ENCODE assay signal across 10 cellular contexts in genomic region chr15:90988249-90988648, GRCh38. TPM values are rescaled to one million over a fixed set of nuclear protein-coding genes. Genes with fewer than 3 reads are reported as not detected.
DNase-seq lines count a peak whose midpoint lies in the region; ATAC-seq and TF ChIP-seq lines count a peak whose summit lies in the region.
"Had no signal": no experiment of that assay in that cellular context is flagged by ENCODE, and none has a peak within 500 bp of the region (broad histone marks: within the 10 kb centered on the region; RNA-seq: fewer than 3 reads in every experiment).

No MANE protein-coding gene starts in this region.

- H3K27ac ChIP-seq in OCI-LY1 (ENCODE audit: low read depth, low read length, poor library complexity, severe bottlenecking) = peak overlapping the region; percentile 77
- no peak overlapping the region for H3K27ac ChIP-seq in smooth muscle cell (ENCODE audit: low read depth)

- no peak for ATAC-seq in activated T-cell treated with anti-CD3 and anti-CD28 coated beads, Interleukin-2, amount 50 U/mL, for 4 hours
- no peak for ATAC-seq in naive thymus-derived CD8-positive, alpha-beta T cell
- ATAC-seq: activated CD4-positive, alpha-beta T cell treated with anti-CD3 and anti-CD28 coated beads for 36 hours had no signal

- WGBS in smooth muscle cell (ENCODE audit: low lambda C conversion rate) = 47% methylated on average over 6 of the region's 6 CpGs

- H4K20me1 ChIP-seq in OCI-LY1 (ENCODE audit: insufficient read depth, low read length) (no peaks in the 10 kb centered on the region), smooth muscle cell (ENCODE audit: low read depth) (no peaks in the 10 kb centered on the region)

- H3K4me1 Mint-ChIP-seq in activated T-cell treated with anti-CD3 and anti-CD28 coated beads, Interleukin-2, amount 50 U/mL, for 4 hours (ENCODE audit: low read depth) = peaks cover 22% of the 10 kb centered on the region
- H3K4me1 Mint-ChIP-seq in dendritic cell treated with granulocyte-macrophage colony-stimulating factor and Interleukin-4, amounts not matched to agents 40 ng/mL and 50 ng/mL, for 4 days (ENCODE audit: low read depth) = peaks cover 25% of the 10 kb centered on the region
- H3K4me1 Mint-ChIP-seq in naive thymus-derived CD8-positive, alpha-beta T cell = peaks cover 0 to 16% (median 1%) of the 10 kb centered on the region in 4 donors

- POLR2A ChIA-PET in naive thymus-derived CD8-positive, alpha-beta T cell (lab: Charles Lee) = interaction anchor here (0.6 kb wide), 1 partner anchor 44 kb away, joined by 8 read pairs; no protein-coding TSS in a partner anchor

- no peaks in the 10 kb centered on the region for H3K9me2 ChIP-seq in OCI-LY1 (ENCODE audit: low read depth, low read length)

- H3K27me3 Mint-ChIP-seq in activated T-cell treated with anti-CD3 and anti-CD28 coated beads, Interleukin-2, amount 50 U/mL, for 4 hours (ENCODE audit: low read depth) = no peaks in the 10 kb centered on the region
- no peaks in the 10 kb centered on the region for H3K27me3 Mint-ChIP-seq in dendritic cell treated with granulocyte-macrophage colony-stimulating factor and Interleukin-4, amounts not matched to agents 40 ng/mL and 50 ng/mL, for 4 days
- no peaks in the 10 kb centered on the region for H3K27me3 Mint-ChIP-seq in naive thymus-derived CD8-positive, alpha-beta T cell
- H3K27me3 Mint-ChIP-seq: activated CD4-positive, alpha-beta T cell treated with anti-CD3 and anti-CD28 coated beads for 36 hours had no signal

- H3K9ac ChIP-seq in OCI-LY1 (ENCODE audit: low read length) = peak overlapping the region; percentile 61
- no peak overlapping the region for H3K9ac ChIP-seq in smooth muscle cell (ENCODE audit: low read depth)

- H3K36me3 ChIP-seq in OCI-LY1 (ENCODE audit: insufficient read depth, low read length) (peaks cover 23% of the 10 kb centered on the region), smooth muscle cell (ENCODE audit: low read depth) (no peaks in the 10 kb centered on the region)

- peak overlapping the region; percentile 46 for H3K4me3 ChIP-seq in OCI-LY1 (ENCODE audit: low read depth, low read length, poor library complexity, severe bottlenecking)
- H3K4me3 ChIP-seq in smooth muscle cell = no peak overlapping the region

- TF ChIP-seq CTCF in OCI-LY1 (IDR thresholded peaks at IDR 0.05; ENCODE audit: low read length) (no peak), smooth muscle cell (IDR thresholded peaks at IDR 0.05; ENCODE audit: borderline replicate concordance, insufficient read depth, poor library complexity, severe bottlenecking) (no peak)

- peaks cover 88% of the 10 kb centered on the region for H3K79me2 ChIP-seq in OCI-LY1 (ENCODE audit: insufficient read depth, low read length)
- peaks cover 92% of the 10 kb centered on the region for H3K79me2 ChIP-seq in smooth muscle cell (ENCODE audit: low read depth)

- H3K27me3 ChIP-seq in OCI-LY1 (ENCODE audit: insufficient read depth, low read length) = no peaks in the 10 kb centered on the region
- no peaks in the 10 kb centered on the region for H3K27me3 ChIP-seq in smooth muscle cell (ENCODE audit: low read depth)

- H3K36me3 Mint-ChIP-seq in activated T-cell treated with anti-CD3 and anti-CD28 coated beads, Interleukin-2, amount 50 U/mL, for 4 hours (ENCODE audit: insufficient read depth) = peaks cover 5% of the 10 kb centered on the region
- H3K36me3 Mint-ChIP-seq in dendritic cell treated with granulocyte-macrophage colony-stimulating factor and Interleukin-4, amounts not matched to agents 40 ng/mL and 50 ng/mL, for 4 days (ENCODE audit: low read depth) = no peaks in the 10 kb centered on the region
- no peaks in the 10 kb centered on the region for H3K36me3 Mint-ChIP-seq in naive thymus-derived CD8-positive, alpha-beta T cell

- H3K4me1 ChIP-seq in OCI-LY1 (ENCODE audit: insufficient read depth, low read length, severe bottlenecking) = peaks cover 71% of the 10 kb centered on the region
- peaks cover 12% of the 10 kb centered on the region for H3K4me1 ChIP-seq in smooth muscle cell (ENCODE audit: low read depth)

- H3F3A ChIP-seq in OCI-LY1 (ENCODE audit: insufficient read depth, low read length) (no peaks in the 10 kb centered on the region), smooth muscle cell (ENCODE audit: low read depth) (no peaks in the 10 kb centered on the region)

- no peaks in the 10 kb centered on the region for H3K9me3 Mint-ChIP-seq in activated T-cell treated with anti-CD3 and anti-CD28 coated beads, Interleukin-2, amount 50 U/mL, for 4 hours
- no peaks in the 10 kb centered on the region for H3K9me3 Mint-ChIP-seq in dendritic cell treated with granulocyte-macrophage colony-stimulating factor and Interleukin-4, amounts not matched to agents 40 ng/mL and 50 ng/mL, for 4 days
- no peaks in the 10 kb centered on the region for H3K9me3 Mint-ChIP-seq in naive thymus-derived CD8-positive, alpha-beta T cell

- no peak overlapping the region for H2AFZ ChIP-seq in OCI-LY1 (ENCODE audit: low read length)
- peak overlapping the region; percentile 48 for H2AFZ ChIP-seq in smooth muscle cell (ENCODE audit: low read depth)

- intact Hi-C loops in dendritic cell treated with granulocyte-macrophage colony-stimulating factor and Interleukin-4, amounts not matched to agents 40 ng/mL and 50 ng/mL, for 4 days (cut with micrococcal nuclease) = no loop called here

- H3K27ac Mint-ChIP-seq in dendritic cell treated with granulocyte-macrophage colony-stimulating factor and Interleukin-4, amounts not matched to agents 40 ng/mL and 50 ng/mL, for 4 days = peak overlapping the region; percentile 77
- peak overlapping the region in 3 of 10 donors; percentile 2 to 21 (median 7) for H3K27ac Mint-ChIP-seq in naive thymus-derived CD8-positive, alpha-beta T cell
- H3K27ac Mint-ChIP-seq: activated CD4-positive, alpha-beta T cell treated with anti-CD3 and anti-CD28 coated beads for 36 hours had no signal

- no peak for DNase-seq in activated T-cell treated with anti-CD3 and anti-CD28 coated beads, Interleukin-2, amount 50 U/mL, for 4 hours
- DNase-seq in activated T-cell treated with anti-CD3 and anti-CD28 coated beads, Interleukin-2, amount 50 U/mL, for 48 hours = no peak
- no peak for DNase-seq in smooth muscle cell (lab: John Stamatoyannopoulos, UW; ENCODE audit: unreplicated experiment)
- DNase-seq in naive thymus-derived CD8-positive, alpha-beta T cell = no peak
- no peak for DNase-seq in NK-92 treated with Interleukin-12 subunit alpha and Interleukin-12 subunit beta, amount 100 ng/mL, for 24 hours (lab: John Stamatoyannopoulos, UW)
- DNase-seq in activated effector memory CD4-positive, alpha-beta T cell treated with Interleukin-2 at 50 U/mL for 16 hours = no peak
- DNase-seq: activated CD4-positive, alpha-beta T cell treated with anti-CD3 and anti-CD28 coated beads for 36 hours; C1 segment of cervical spinal cord had no signal

- no peaks in the 10 kb centered on the region for H3K9me3 ChIP-seq in OCI-LY1 (ENCODE audit: low read length)
- no peaks in the 10 kb centered on the region for H3K9me3 ChIP-seq in smooth muscle cell (replicated peaks; ENCODE audit: low read depth)

- H3K4me2 ChIP-seq in OCI-LY1 (ENCODE audit: low read length) (peak overlapping the region; percentile 72), smooth muscle cell (peak overlapping the region; percentile 43)

- peak overlapping the region; percentile 27 for H3K4me3 Mint-ChIP-seq in activated T-cell treated with anti-CD3 and anti-CD28 coated beads, Interleukin-2, amount 50 U/mL, for 4 hours
- peak overlapping the region; percentile 14 for H3K4me3 Mint-ChIP-seq in dendritic cell treated with granulocyte-macrophage colony-stimulating factor and Interleukin-4, amounts not matched to agents 40 ng/mL and 50 ng/mL, for 4 days
- peak overlapping the region in 2 of 10 donors; percentile 8 to 17 for H3K4me3 Mint-ChIP-seq in naive thymus-derived CD8-positive, alpha-beta T cell
- H3K4me3 Mint-ChIP-seq: activated CD4-positive, alpha-beta T cell treated with anti-CD3 and anti-CD28 coated beads for 36 hours had no signal

RNA-seq across cellular contexts. Expression of gene PRC1, which starts 6.1 kb away (rescaled TPM):
- total RNA-seq in activated T-cell treated with anti-CD3 and anti-CD28 coated beads, Interleukin-2, amount 50 U/mL, for 4 hours = 10 to 100 TPM; 14.4 to 18.8 (median 18.7) TPM
- total RNA-seq in smooth muscle cell = 20.4 and 41.1 TPM in 2 replicates
- 29.7 and 32.3 TPM in 2 replicates for polyA plus RNA-seq in smooth muscle cell
- total RNA-seq in naive thymus-derived CD8-positive, alpha-beta T cell = 1 to 10 TPM; 4.4 to 5.0 TPM
- 1 to 10 TPM in 2 of 3 donors, under 1 TPM in 1; 0.77 to 2.3 (median 1.2) TPM for polyA plus RNA-seq in naive thymus-derived CD8-positive, alpha-beta T cell

RNA-seq across cellular contexts. Expression of gene RCCD1, which starts 33.6 kb away (rescaled TPM):
- 10 to 100 TPM; 11.1 to 18.4 (median 13.1) TPM for total RNA-seq in activated T-cell treated with anti-CD3 and anti-CD28 coated beads, Interleukin-2, amount 50 U/mL, for 4 hours
- total RNA-seq in smooth muscle cell = 4.4 and 5.8 TPM in 2 replicates
- 9.2 and 14.8 TPM in 2 replicates for polyA plus RNA-seq in smooth muscle cell
- 10 to 100 TPM; 15.7 to 15.8 TPM for total RNA-seq in naive thymus-derived CD8-positive, alpha-beta T cell
- polyA plus RNA-seq in naive thymus-derived CD8-positive, alpha-beta T cell = 1 to 10 TPM; 2.2 to 4.7 (median 3.1) TPM

RNA-seq across cellular contexts. Expression of gene VPS33B, which starts 34.1 kb away (rescaled TPM):
- 10 to 100 TPM; 20.9 to 22.4 (median 21.9) TPM for total RNA-seq in activated T-cell treated with anti-CD3 and anti-CD28 coated beads, Interleukin-2, amount 50 U/mL, for 4 hours
- total RNA-seq in smooth muscle cell = 9.4 and 9.7 TPM in 2 replicates
- polyA plus RNA-seq in smooth muscle cell = 12.4 and 18.1 TPM in 2 replicates
- total RNA-seq in naive thymus-derived CD8-positive, alpha-beta T cell = 10 to 100 TPM; 23.6 to 27.1 TPM
- 10 to 100 TPM in 1 of 3 donors, 1 to 10 TPM in 2; 5.3 to 12.4 (median 7.7) TPM for polyA plus RNA-seq in naive thymus-derived CD8-positive, alpha-beta T cell

RNA-seq across cellular contexts. Expression of gene UNC45A, which starts 53.2 kb away (rescaled TPM):
- 10 to 100 TPM; 63.4 to 70.5 (median 68.0) TPM for total RNA-seq in activated T-cell treated with anti-CD3 and anti-CD28 coated beads, Interleukin-2, amount 50 U/mL, for 4 hours
- 43.6 and 57.5 TPM in 2 replicates for total RNA-seq in smooth muscle cell
- 66.6 and 68.4 TPM in 2 replicates for polyA plus RNA-seq in smooth muscle cell
- 10 to 100 TPM; 53.7 to 57.9 TPM for total RNA-seq in naive thymus-derived CD8-positive, alpha-beta T cell
- polyA plus RNA-seq in naive thymus-derived CD8-positive, alpha-beta T cell = 10 to 100 TPM; 53.4 to 73.7 (median 70.3) TPM

RNA-seq across cellular contexts. Expression of gene HDDC3, which starts 55.9 kb away (rescaled TPM):
- total RNA-seq in activated T-cell treated with anti-CD3 and anti-CD28 coated beads, Interleukin-2, amount 50 U/mL, for 4 hours = 10 to 100 TPM; 39.9 to 43.6 (median 40.0) TPM
- total RNA-seq in smooth muscle cell = 10.0 and 16.0 TPM in 2 replicates
- 15.5 and 16.3 TPM in 2 replicates for polyA plus RNA-seq in smooth muscle cell
- 10 to 100 TPM; 30.1 to 31.8 TPM for total RNA-seq in naive thymus-derived CD8-positive, alpha-beta T cell
- polyA plus RNA-seq in naive thymus-derived CD8-positive, alpha-beta T cell = 10 to 100 TPM; 34.1 to 47.6 (median 45.5) TPM
